Comparison of ENCODE assay signal across 1 cellular context in genomic region chr5:93307557-93307956, GRCh38.
A peak's percentile ranks its signal among the peaks of the same experiment; 100 is the strongest.
TF ChIP-seq lines count a peak whose summit lies in the region.

No MANE protein-coding gene starts in this region.

TF ChIP-seq in SK-N-SH, 30 proteins besides CTCF, POLR2A, EP300 and RAD21 (continued from another document):
- TF ChIP-seq IRF3 (IDR thresholded peaks at IDR 0.05; ENCODE audit: low read depth, low read length) (no peak), NFIC (IDR thresholded peaks at IDR 0.05; ENCODE audit: borderline replicate concordance) (peak; percentile 94), GABPA (IDR thresholded peaks at IDR 0.05; ENCODE audit: low read depth) (no peak), JUND (IDR thresholded peaks at IDR 0.05) (peak; percentile 78), YY1 (IDR thresholded peaks at IDR 0.05; ENCODE audit: low read depth) (no peak), EZH2phosphoT487 (IDR thresholded peaks at IDR 0.05; ENCODE audit: borderline replicate concordance, low read depth) (no peak), SIN3A (IDR thresholded peaks at IDR 0.05; ENCODE audit: borderline replicate concordance, low read depth, low read length) (no peak), USF2 (IDR thresholded peaks at IDR 0.05; ENCODE audit: borderline replicate concordance, low read depth, low read length) (no peak), USF1 (IDR thresholded peaks at IDR 0.05; ENCODE audit: borderline replicate concordance, low read depth) (no peak), SMC3 (IDR thresholded peaks at IDR 0.05; ENCODE audit: low read depth, low read length) (no peak), NRF1 (IDR thresholded peaks at IDR 0.05; ENCODE audit: low read depth, low read length) (no peak), MEF2A (IDR thresholded peaks at IDR 0.05; ENCODE audit: borderline replicate concordance, low read depth) (no peak), REST (IDR thresholded peaks at IDR 0.05; ENCODE audit: low read depth, low read length) (no peak), TEAD4 (IDR thresholded peaks at IDR 0.05; ENCODE audit: borderline replicate concordance, insufficient read depth) (0 out of 2 replicates have a peak, but pooled peaks have one; percentile 60), TAF1 (IDR thresholded peaks at IDR 0.05; ENCODE audit: borderline replicate concordance, low read depth, low read length) (no peak), MAX (IDR thresholded peaks at IDR 0.05; ENCODE audit: low read depth) (no peak), RFX5 (IDR thresholded peaks at IDR 0.05; ENCODE audit: low read length) (no peak), GATA2 (CRISPR knock-in tag; IDR thresholded peaks at IDR 0.05) (peak; percentile 33; the same call in 1 of the 2 replicates), TCF12 (IDR thresholded peaks at IDR 0.05) (peak; percentile 89), RCOR1 (IDR thresholded peaks at IDR 0.05; ENCODE audit: low read length) (no peak), FOXJ3 (CRISPR knock-in tag; IDR thresholded peaks at IDR 0.05) (no peak), POLR2AphosphoS5 (IDR thresholded peaks at IDR 0.05; ENCODE audit: low read depth, low read length) (peak; percentile 36; the same call in 1 of the 2 replicates), ZBTB33 (IDR thresholded peaks at IDR 0.05; ENCODE audit: borderline replicate concordance, low read depth) (no peak), FOSL2 (IDR thresholded peaks at IDR 0.05; ENCODE audit: borderline replicate concordance, low read depth) (peak; percentile 71)
